In the genomic region with DNA sequence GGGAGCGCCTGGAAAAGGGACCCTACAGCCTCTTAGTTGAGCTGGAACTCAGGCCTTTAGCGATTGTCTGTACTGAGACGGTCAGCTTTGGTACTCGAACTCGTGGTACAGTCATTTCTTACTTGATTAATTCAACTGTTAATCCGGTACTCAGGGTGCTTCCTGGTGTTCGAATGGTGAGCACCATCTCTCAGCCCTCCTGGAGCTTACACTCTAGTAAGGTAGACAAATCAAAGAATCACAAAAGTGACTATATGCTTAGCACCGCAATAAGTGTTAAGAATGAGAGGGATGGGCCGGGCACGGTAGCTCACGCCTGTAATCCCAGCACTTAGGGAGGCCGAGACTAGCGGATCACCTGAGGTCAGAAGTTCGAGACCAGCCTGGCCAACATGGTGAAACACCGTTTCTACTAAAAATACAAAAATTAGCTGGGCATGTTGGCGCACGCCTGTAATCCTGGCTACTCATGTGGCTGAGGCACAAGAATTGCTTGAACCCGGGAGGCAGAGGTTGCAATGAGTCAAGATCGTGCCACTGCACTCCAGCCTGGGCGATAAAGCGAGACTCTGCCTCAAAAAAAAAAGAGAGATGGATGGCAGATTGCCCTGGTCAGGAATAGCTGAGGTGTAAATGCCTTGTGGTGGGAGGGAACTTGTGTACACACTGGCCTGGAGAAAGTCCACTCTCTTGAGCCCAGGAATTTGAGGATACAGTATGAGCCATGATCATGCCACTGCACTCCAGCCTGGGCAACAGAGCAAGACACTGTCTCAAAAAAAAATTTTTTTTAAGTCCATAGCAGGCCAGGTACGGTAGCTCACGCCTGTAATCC, we compare ENCODE assay signal across 8 cellular contexts. TPM values are rescaled to one million over a fixed set of nuclear protein-coding genes. Genes with fewer than 3 reads are reported as not detected.
DNase-seq lines count a peak whose midpoint lies in the region; ATAC-seq, FAIRE-seq and TF ChIP-seq lines count a peak whose summit lies in the region.

No MANE protein-coding gene starts in this region.

- no peaks in the 10 kb centered on the region for H3K9me3 Mint-ChIP-seq in mesothelial cell of epicardium

- BruUV-seq in K562 (replicated peaks; lab: Mats Ljungman, UMichigan), result no TSS peak

- H3K4me3 ChIP-seq in AG10803 (ENCODE audit: low read length) (peak overlapping the region; percentile 82), HUES48 (ENCODE audit: low read depth, low read length) (peak overlapping the region; percentile 94), K562 (peak overlapping the region; percentile 74)

- 0 out of 2 replicates have a peak, but pooled peaks cover 4% of the 10 kb centered on the region for H3K4me1 ChIP-seq in HUES48 (ENCODE audit: control insufficient read depth, insufficient read depth, low read length)
- peaks cover 13 to 14% of the 10 kb centered on the region in 2 experiments; a peak in 4 of 5 replicates for H3K4me1 ChIP-seq in K562 (replicated peaks in 1 of 2; ENCODE audit: control insufficient read depth in 2 of 2, insufficient read depth in 2 of 2, low read length in 2 of 2)

- H3K9ac ChIP-seq in HUES48 (ENCODE audit: low read depth, low read length) (peak overlapping the region; percentile 96), K562 (ENCODE audit: insufficient read depth in 1 of 2, low read depth in 2 of 2, low read length in 2 of 2) (peak overlapping the region; percentile 82 to 95)

- peak overlapping the region; percentile 55 for H3K27ac Mint-ChIP-seq in mesothelial cell of epicardium

- no peaks in the 10 kb centered on the region for H3K27me3 ChIP-seq in HUES48 (ENCODE audit: control insufficient read depth, insufficient read depth, low read length)
- H3K27me3 ChIP-seq in K562 (ENCODE audit: control insufficient read depth in 2 of 2, insufficient read depth in 2 of 2, low read length in 2 of 2), result peaks cover 4 to 6% of the 10 kb centered on the region in 2 experiments; a peak in 3 of 5 replicates

- peaks cover 47% of the 10 kb centered on the region for H3K79me2 ChIP-seq in K562 (ENCODE audit: control insufficient read depth, insufficient read depth, low read length)

- H3K4me1 Mint-ChIP-seq in mesothelial cell of epicardium, result peaks cover 11% of the 10 kb centered on the region

- ATAC-seq in K562, result no peak
- no peak for ATAC-seq in HG03432 (IDR thresholded peaks at IDR 0.05; ENCODE audit: unreplicated experiment)

- no peak for TF ChIP-seq EP300 in K562 (IDR thresholded peaks at IDR 0.05; ENCODE audit: low read length)

- CTCF ChIA-PET in K562 (lab: Yijun Ruan, JAX; ENCODE audit: low intra/inter-chr PET ratio), result no interaction called here

- FAIRE-seq in K562 (lab: Jason Lieb, UNC) (no peak), H54 (lab: Jason Lieb, UNC) (no peak)

- intact Hi-C loops in K562 (cut with micrococcal nuclease), result loop anchor here (10.0 kb wide), 1 partner anchor 334 kb away; no protein-coding TSS in a partner anchor

- 11% methylated on average over 23 of the region's 23 CpGs for WGBS in K562 (ENCODE audit: insufficient coverage, low coverage, missing lambda C conversion rate)

- H3K36me3 ChIP-seq in HUES48 (ENCODE audit: control insufficient read depth, insufficient read depth, low read length), result peaks cover 43% of the 10 kb centered on the region
- peaks cover 48% of the 10 kb centered on the region for H3K36me3 ChIP-seq in K562 (ENCODE audit: control insufficient read depth, insufficient read depth, low read length)

- H3K4me3 Mint-ChIP-seq in mesothelial cell of epicardium, result peak overlapping the region; percentile 81

- no peak for TF ChIP-seq CTCF in AG10803 (conservative IDR thresholded peaks at IDR 0.05; ENCODE audit: low read length)
- TF ChIP-seq CTCF in K562 (IDR thresholded peaks at IDR 0.05 in 2 of 3, conservative IDR thresholded peaks at IDR 0.05 in 1 of 3; ENCODE audit: insufficient read depth in 2 of 3, low read depth in 1 of 3, low read length in 3 of 3), result no peak
- no peak for TF ChIP-seq CTCF in mesothelial cell of epicardium (IDR thresholded peaks at IDR 0.05; ENCODE audit: unreplicated experiment)

- H3K9me1 ChIP-seq in K562 (ENCODE audit: control insufficient read depth, insufficient read depth, low read length), result no peaks in the 10 kb centered on the region

- peak overlapping the region; percentile 87 for H2AFZ ChIP-seq in K562 (ENCODE audit: low read depth, low read length)

- TF ChIP-seq POLR2A in K562 (conservative IDR thresholded peaks at IDR 0.05), result no peak
- no peak for TF ChIP-seq POLR2A in H54 (IDR thresholded peaks at IDR 0.05; ENCODE audit: low read depth, low read length)

- in situ Hi-C loops in K562 (cut with MboI), result no loop called here

- POLR2A ChIA-PET in K562 (lab: Yijun Ruan, JAX), result interaction anchor here (1.0 kb wide), 1 partner anchor 19 kb away, joined by 3 read pairs; no protein-coding TSS in a partner anchor

- H3K36me3 Mint-ChIP-seq in mesothelial cell of epicardium, result peaks cover 10% of the 10 kb centered on the region

- H4K20me1 ChIP-seq in K562 (replicated peaks; ENCODE audit: control insufficient read depth, insufficient read depth, low read length), result peaks cover 12% of the 10 kb centered on the region

- H3K27ac ChIP-seq in HUES48 (ENCODE audit: low read depth, low read length), result peak overlapping the region; percentile 84
- peak overlapping the region; percentile 74 for H3K27ac ChIP-seq in K562 (ENCODE audit: extremely low read depth, low read depth, low read length)

- no peaks in the 10 kb centered on the region for H3K27me3 Mint-ChIP-seq in mesothelial cell of epicardium (ENCODE audit: low read depth)

- H3K9me3 ChIP-seq in HUES48 (ENCODE audit: control insufficient read depth, insufficient read depth, low read length) (no peaks in the 10 kb centered on the region), K562 (replicated peaks; ENCODE audit: control insufficient read depth, insufficient read depth, low read depth, low read length) (no peaks in the 10 kb centered on the region)

- no peak for TF ChIP-seq RAD21 in K562 (CRISPR knock-in tag; conservative IDR thresholded peaks at IDR 0.05 in 1 of 2, IDR thresholded peaks at IDR 0.05 in 1 of 2)

- H3K4me2 ChIP-seq in K562 (ENCODE audit: insufficient read depth, low read length), result peak overlapping the region; percentile 89

- DNase-seq in AG10803 (ENCODE audit: low read depth) (peak; percentile 21), K562 (ENCODE audit: extremely low read depth in 1 of 4, low spot score in 3 of 4) (no peak), mesothelial cell of epicardium (ENCODE audit: low spot score in 2 of 2, unreplicated experiment in 2 of 2) (no peak), H54 (ENCODE audit: insufficient read length, low spot score) (no peak), SKM-1 treated with dmso at 0.1 percent for 144 hours (lab: John Stamatoyannopoulos, UW; ENCODE audit: unreplicated experiment) (no peak)
- no peak for DNase-seq in stimulated activated CD4-positive, alpha-beta T cell treated with anti-CD3 and anti-CD28 coated beads, Interleukin-4, amount 100 ng/mL, for 1 hour

RNA-seq across cellular contexts. Expression of gene TCOF1, which starts 1.0 kb away (rescaled TPM):
- 85.2 and 176 TPM in 2 replicates for total RNA-seq in K562 (2011; cell fraction: chromatin; rRNA removed; ENCODE audit: low replicate concordance)
- total RNA-seq in K562 (2011; cell fraction: nucleolus; rRNA removed), result 76.1 and 89.9 TPM in 2 replicates
- total RNA-seq in K562 (2011; cell fraction: nucleoplasm; rRNA removed), result 70.8 and 76.0 TPM in 2 replicates
- total RNA-seq in K562 (2014; rRNA removed), result 75.9 and 93.5 TPM in 2 replicates
- total RNA-seq in K562 (2014; rRNA removed; fragmentation: Illumina TruSeq; extraction: Trizol), result 49.7 and 61.8 TPM in 2 replicates
- total RNA-seq in K562 (2015; rRNA removed; fragmentation: Illumina TruSeq; extraction: Trizol), result 61.7 and 65.3 TPM in 2 replicates
- total RNA-seq in K562 (2021), result 122 and 134 TPM in 2 replicates
- 20.7 and 23.9 TPM in 2 replicates for polyA plus RNA-seq in K562 (2011; rRNA removed)
- polyA plus RNA-seq in K562 (2011; cell fraction: cytosol; rRNA removed), result 20.8 and 26.5 TPM in 2 replicates
- polyA plus RNA-seq in K562 (2011; cell fraction: nucleus; rRNA removed), result 58.2 and 91.5 TPM in 2 replicates
- 49.5 and 79.5 TPM in 2 replicates for polyA plus RNA-seq in K562 (2012)
- 98.6 and 113 TPM in 2 replicates for polyA plus RNA-seq in K562 (2014; fragmentation: Illumina TruSeq; extraction: Trizol)
- 10 to 100 TPM in 1 of 2 experiments, 1 to 10 TPM in 1; 9.8 to 17.3 TPM for polyA plus RNA-seq in K562 (2014; fragmentation: Nextera tagmentation; extraction: Ambion mirVana)
- polyA plus RNA-seq in K562 (2014; rRNA removed), result 53.9 and 64.1 TPM in 2 replicates
- polyA minus RNA-seq in K562 (2011; rRNA and poly(A)+ RNA removed), result 20.0 and 23.5 TPM in 2 replicates
- 44.1 and 48.4 TPM in 2 replicates for polyA minus RNA-seq in K562 (2011; cell fraction: cytosol; rRNA and poly(A)+ RNA removed)
- polyA minus RNA-seq in K562 (2011; cell fraction: nucleus; rRNA and poly(A)+ RNA removed), result 32.2 and 34.8 TPM in 2 replicates
- 53.7 to 58.8 TPM (median 55.7 TPM) in 3 replicates for total RNA-seq in mesothelial cell of epicardium

RNA-seq across cellular contexts. Expression of gene CD74, which starts 54.2 kb away (rescaled TPM):
- not detected in 2 replicates for total RNA-seq in K562 (2011; cell fraction: chromatin; rRNA removed; ENCODE audit: low replicate concordance)
- not detected in 2 replicates for total RNA-seq in K562 (2011; cell fraction: nucleolus; rRNA removed)
- not detected in 2 replicates for total RNA-seq in K562 (2011; cell fraction: nucleoplasm; rRNA removed)
- 1.00 and 1.1 TPM in 2 replicates for total RNA-seq in K562 (2014; rRNA removed)
- 0.18 TPM in 1 of 2 replicates, not detected in the other for total RNA-seq in K562 (2014; rRNA removed; fragmentation: Illumina TruSeq; extraction: Trizol)
- total RNA-seq in K562 (2015; rRNA removed; fragmentation: Illumina TruSeq; extraction: Trizol), result 0.65 and 0.87 TPM in 2 replicates
- total RNA-seq in K562 (2021), result 4.8 and 6.0 TPM in 2 replicates
- 0.07 and 0.22 TPM in 2 replicates for polyA plus RNA-seq in K562 (2011; rRNA removed)
- polyA plus RNA-seq in K562 (2011; cell fraction: cytosol; rRNA removed), result 0.22 and 0.27 TPM in 2 replicates
- polyA plus RNA-seq in K562 (2011; cell fraction: nucleus; rRNA removed), result 0.23 TPM in 1 of 2 replicates, not detected in the other
- polyA plus RNA-seq in K562 (2012), result 0.82 and 2.1 TPM in 2 replicates
- polyA plus RNA-seq in K562 (2014; fragmentation: Illumina TruSeq; extraction: Trizol), result 0.40 and 1.1 TPM in 2 replicates
- polyA plus RNA-seq in K562 (2014; fragmentation: Nextera tagmentation; extraction: Ambion mirVana), result under 1 TPM; 0.21 to 0.24 TPM
- 0.32 and 1.9 TPM in 2 replicates for polyA plus RNA-seq in K562 (2014; rRNA removed)
- polyA minus RNA-seq in K562 (2011; rRNA and poly(A)+ RNA removed), result 0.18 TPM in 1 of 2 replicates, not detected in the other
- polyA minus RNA-seq in K562 (2011; cell fraction: cytosol; rRNA and poly(A)+ RNA removed), result 1.5 TPM in 1 of 2 replicates, not detected in the other
- polyA minus RNA-seq in K562 (2011; cell fraction: nucleus; rRNA and poly(A)+ RNA removed), result not detected in 2 replicates
- total RNA-seq in mesothelial cell of epicardium, result 16.1 to 17.1 TPM (median 16.9 TPM) in 3 replicates

RNA-seq across cellular contexts. Expression of gene ARSI, which starts 55.8 kb away (rescaled TPM):
- total RNA-seq in K562 (2011; cell fraction: chromatin; rRNA removed; ENCODE audit: low replicate concordance), result not detected in 2 replicates
- 0.26 TPM in 1 of 2 replicates, not detected in the other for total RNA-seq in K562 (2011; cell fraction: nucleolus; rRNA removed)
- not detected in 2 replicates for total RNA-seq in K562 (2011; cell fraction: nucleoplasm; rRNA removed)
- 0.12 TPM in 1 of 2 replicates, not detected in the other for total RNA-seq in K562 (2014; rRNA removed)
- total RNA-seq in K562 (2014; rRNA removed; fragmentation: Illumina TruSeq; extraction: Trizol), result not detected in 2 replicates
- total RNA-seq in K562 (2015; rRNA removed; fragmentation: Illumina TruSeq; extraction: Trizol), result not detected in 2 replicates
- total RNA-seq in K562 (2021), result 0.04 TPM in 2 replicates
- 0.07 TPM in 1 of 2 replicates, not detected in the other for polyA plus RNA-seq in K562 (2011; rRNA removed)
- polyA plus RNA-seq in K562 (2011; cell fraction: cytosol; rRNA removed), result 0.16 TPM in 1 of 2 replicates, not detected in the other
- not detected in 2 replicates for polyA plus RNA-seq in K562 (2011; cell fraction: nucleus; rRNA removed)
- 0.08 TPM in 1 of 2 replicates, not detected in the other for polyA plus RNA-seq in K562 (2012)
- not detected in 2 replicates for polyA plus RNA-seq in K562 (2014; fragmentation: Illumina TruSeq; extraction: Trizol)
- polyA plus RNA-seq in K562 (2014; fragmentation: Nextera tagmentation; extraction: Ambion mirVana), result not detected
- polyA plus RNA-seq in K562 (2014; rRNA removed), result not detected in 2 replicates
- polyA minus RNA-seq in K562 (2011; rRNA and poly(A)+ RNA removed), result not detected in 2 replicates
- polyA minus RNA-seq in K562 (2011; cell fraction: cytosol; rRNA and poly(A)+ RNA removed), result not detected in 2 replicates
- not detected in 2 replicates for polyA minus RNA-seq in K562 (2011; cell fraction: nucleus; rRNA and poly(A)+ RNA removed)
- 18.5 to 19.1 TPM (median 18.8 TPM) in 3 replicates for total RNA-seq in mesothelial cell of epicardium

Comparison
In these comparisons a context has a peak if more than half of its experiments do, and no peak if none do; other contexts are left out.
1. RNA of gene ARSI, which starts 55.8 kb away (total RNA-seq): 18.5 to 19.1 TPM in mesothelial cell of epicardium; 0.04 to 0.26 TPM in K562; every median in the first group is over 10 times any median in the second.
2. Peak in every context shown above with its lines, with median percentiles within 50 percentile points of each other: H3K4me3 ChIP-seq.